ENCODE assay signal across 25 cellular contexts in genomic region chr20:40603057-40603651, GRCh38.
A peak's percentile ranks its signal among the peaks of the same experiment; 100 is the strongest.
DNase-seq lines count a peak whose midpoint lies in the region; ATAC-seq, FAIRE-seq and TF ChIP-seq lines count a peak whose summit lies in the region.
"Had no signal": no experiment of that assay in that cellular context is flagged by ENCODE, and none has a peak within 500 bp of the region (broad histone marks: within the 10 kb centered on the region; RNA-seq: fewer than 3 reads in every experiment).

No MANE protein-coding gene starts in this region.

- H3K18ac ChIP-seq in IMR-90 (ENCODE audit: low read depth, low read length) = no peak overlapping the region

- H4K91ac ChIP-seq in IMR-90 (ENCODE audit: insufficient read depth, low read depth, low read length) = no peak overlapping the region

- no peak overlapping the region for H3K4me2 ChIP-seq in HepG2 (ENCODE audit: low read depth, low read length)
- H3K4me2 ChIP-seq in IMR-90 (ENCODE audit: low read depth, low read length) = no peak overlapping the region
- H3K4me2 ChIP-seq: BLaER1 had no signal

- H4K20me1 ChIP-seq in HepG2 (ENCODE audit: insufficient read depth, low read length) (no peaks in the 10 kb centered on the region), IMR-90 (ENCODE audit: insufficient read depth, low read length) (no peaks in the 10 kb centered on the region)
- H4K20me1 ChIP-seq: BLaER1 had no signal

- H3K4me3 ChIP-seq in HepG2 (replicated peaks in 1 of 3; ENCODE audit: insufficient read depth in 1 of 3, low read depth in 2 of 3, low read length in 3 of 3) = no peak overlapping the region
- H3K4me3 ChIP-seq in right lobe of liver = no peak overlapping the region
- H3K4me3 ChIP-seq in IMR-90 (ENCODE audit: insufficient read depth, low read depth, low read length) = no peak overlapping the region
- H3K4me3 ChIP-seq in bronchial epithelial cell (ENCODE audit: low read depth, low read length) = no peak overlapping the region
- no peak overlapping the region for H3K4me3 ChIP-seq in HAP-1
- H3K4me3 ChIP-seq: BLaER1, GM12878 had no signal

- H3K9me3 ChIP-seq in HepG2 (ENCODE audit: low read length) (peaks cover 6% of the 10 kb centered on the region), right lobe of liver (no peaks in the 10 kb centered on the region), IMR-90 (ENCODE audit: control insufficient read depth, insufficient read depth, low read length) (no peaks in the 10 kb centered on the region), HAP-1 (no peaks in the 10 kb centered on the region)

- POLR2A ChIA-PET in HepG2 (lab: Yijun Ruan, JAX) (no interaction called here), IMR-90 (lab: Charles Lee; ENCODE audit: unreplicated experiment) (no interaction called here)

- H2BK5ac ChIP-seq in IMR-90 (ENCODE audit: low read depth, low read length, poor library complexity, severe bottlenecking) = no peak overlapping the region

- in situ Hi-C loops in HepG2 (cut with HindIII; ENCODE audit: extremely low pct_ligation_motif_present, low pct_unique_long_range_greater_than_20kb) = no loop called here
- in situ Hi-C loops in IMR-90 (cut with MboI; ENCODE audit: low sequenced_read_pairs) = no loop called here
- in situ Hi-C loops in HAP-1 (cut with MboI; ENCODE audit: low sequenced_read_pairs) = no loop called here

- no peak overlapping the region for H2BK15ac ChIP-seq in IMR-90 (ENCODE audit: low read depth, low read length)

- H3K9ac ChIP-seq in HepG2 (ENCODE audit: insufficient read depth, low read depth, low read length) (no peak overlapping the region), IMR-90 (ENCODE audit: low read depth, low read length) (no peak overlapping the region)
- H3K9ac ChIP-seq: BLaER1 had no signal

- no peaks in the 10 kb centered on the region for H3K79me1 ChIP-seq in IMR-90 (ENCODE audit: low read depth in 1 of 2, low read length in 2 of 2)

- intact Hi-C loops in HepG2 (cut with micrococcal nuclease; ENCODE audit: unreplicated experiment) = no loop called here
- intact Hi-C loops in right lobe of liver (cut with DNase I) = no loop called here
- intact Hi-C loops in IMR-90 (cut with micrococcal nuclease) = no loop called here

- no peak overlapping the region for H2AK9ac ChIP-seq in IMR-90 (replicated peaks; ENCODE audit: low read depth, low read length, poor library complexity)

- H2AFZ ChIP-seq in HepG2 (ENCODE audit: low read length) (no peak overlapping the region), IMR-90 (replicated peaks; ENCODE audit: low read length, poor library complexity) (no peak overlapping the region)

- no peaks in the 10 kb centered on the region for H3K79me2 ChIP-seq in HepG2 (ENCODE audit: insufficient read depth, low read length)

- H3K27me3 ChIP-seq in HepG2 (ENCODE audit: control insufficient read depth in 1 of 2, insufficient read depth in 2 of 2, low read length in 2 of 2) (no peaks in the 10 kb centered on the region), right lobe of liver (no peaks in the 10 kb centered on the region), IMR-90 (ENCODE audit: control insufficient read depth, insufficient read depth, low read length) (no peaks in the 10 kb centered on the region), bronchial epithelial cell (ENCODE audit: control insufficient read depth, insufficient read depth, low read length) (no peaks in the 10 kb centered on the region), HAP-1 (ENCODE audit: low read depth) (no peaks in the 10 kb centered on the region)
- H3K27me3 ChIP-seq: BE2C, BLaER1 had no signal

- BruUV-seq in HepG2 (replicated peaks; lab: Mats Ljungman, UMichigan) (no TSS peak), IMR-90 (replicated peaks; lab: Mats Ljungman, UMichigan) (no TSS peak)

- FAIRE-seq in HepG2 (lab: Jason Lieb, UNC) (no peak), bronchial epithelial cell (lab: Jason Lieb, UNC) (peak; percentile 32), HTR-8/SVneo (lab: Jason Lieb, UNC) (no peak)
- FAIRE-seq: GM12878, GM19239 had no signal

- TF ChIP-seq RAD21 in HepG2 (CRISPR knock-in tag; IDR thresholded peaks at IDR 0.05) (no peak), IMR-90 (IDR thresholded peaks at IDR 0.05; ENCODE audit: low read length) (no peak)

- no peak overlapping the region for H2BK120ac ChIP-seq in IMR-90 (ENCODE audit: low read depth, low read length)

- H3K27ac ChIP-seq in HepG2 (ENCODE audit: extremely low read length, insufficient read depth, low read length) = no peak overlapping the region
- no peak overlapping the region for H3K27ac ChIP-seq in right lobe of liver
- no peak overlapping the region for H3K27ac ChIP-seq in IMR-90 (ENCODE audit: insufficient read depth, low read length)
- H3K27ac ChIP-seq: 22Rv1, BLaER1 had no signal

- no peak overlapping the region for H3K23ac ChIP-seq in IMR-90 (ENCODE audit: low read depth, low read length)

- DNase-seq in HepG2 (ENCODE audit: low spot score) (no peak), right lobe of liver (no peak), IMR-90 (no peak), bronchial epithelial cell (ENCODE audit: low read depth) (no peak), HAP-1 (ENCODE audit: low spot score in 2 of 2) (no peak), MV-4-11 (lab: John Stamatoyannopoulos, UW) (no peak), HTR-8/SVneo (ENCODE audit: insufficient read length, low spot score) (no peak)
- DNase-seq: ACHN; BE2C; C1 segment of cervical spinal cord; CD4-positive, alpha-beta memory T cell; CD4-positive, CD25-positive, alpha-beta regulatory T cell; CD8-positive, alpha-beta memory T cell; COR-L47; DMS 273 treated with DMSO at 0.1 percent for 48 hours; DMS153; DMS53; DMS79; DND-41; EL; GDM1 had no signal

- H3K9me1 ChIP-seq in IMR-90 (ENCODE audit: insufficient read depth, low read length) = no peaks in the 10 kb centered on the region

- H3K4ac ChIP-seq in IMR-90 (ENCODE audit: low read depth, low read length) = no peak overlapping the region

- H3K36me3 ChIP-seq in HepG2 (replicated peaks in 1 of 2; ENCODE audit: control insufficient read depth in 1 of 2, insufficient read depth in 2 of 2, low read length in 2 of 2) = no peaks in the 10 kb centered on the region
- H3K36me3 ChIP-seq in right lobe of liver = no peaks in the 10 kb centered on the region
- no peaks in the 10 kb centered on the region for H3K36me3 ChIP-seq in IMR-90 (ENCODE audit: control insufficient read depth, insufficient read depth, low read length)
- no peaks in the 10 kb centered on the region for H3K36me3 ChIP-seq in bronchial epithelial cell (ENCODE audit: control insufficient read depth, insufficient read depth, low read length)
- no peaks in the 10 kb centered on the region for H3K36me3 ChIP-seq in HAP-1 (replicated peaks)
- H3K36me3 ChIP-seq: BE2C, BLaER1 had no signal

- H3K56ac ChIP-seq in IMR-90 (ENCODE audit: extremely low read depth, insufficient read depth, low read length) = no peak overlapping the region

- ATAC-seq in HepG2 = no peak
- no peak for ATAC-seq in right lobe of liver
- ATAC-seq in IMR-90 (ENCODE audit: low read depth) = no peak
- ATAC-seq: GM12878 had no signal

- H4K8ac ChIP-seq in IMR-90 (ENCODE audit: low read depth in 2 of 2, low read length in 2 of 2) = no peak overlapping the region

- 37% methylated on average over 3 of the region's 3 CpGs for WGBS in HepG2 (ENCODE audit: low lambda C conversion rate)
- 63% methylated on average over 3 of the region's 3 CpGs for WGBS in right lobe of liver (ENCODE audit: insufficient coverage, low coverage, low lambda C conversion rate, missing lambda C conversion rate)
- WGBS in IMR-90 (ENCODE audit: extremely low coverage in 2 of 2, insufficient read length in 1 of 2), 2 experiments = 53% methylated on average over 2 of the region's 3 CpGs; no CpG with 5 or more reads in 1 of the 2 experiments

- TF ChIP-seq EP300 in HepG2 (IDR thresholded peaks at IDR 0.05; ENCODE audit: low read depth in 2 of 2, low read length in 2 of 2) = no peak
- TF ChIP-seq EP300 in HepG2 (CRISPR knock-in tag; IDR thresholded peaks at IDR 0.05; ENCODE audit: borderline replicate concordance) = no peak

- CTCF ChIA-PET in HepG2 (lab: Yijun Ruan, JAX; ENCODE audit: low intra/inter-chr PET ratio, low total read pairs) (no interaction called here), IMR-90 (lab: Yijun Ruan, JAX) (no interaction called here)

- dilution Hi-C loops in IMR-90 (cut with HindIII; ENCODE audit: low sequenced_read_pairs, unreplicated experiment) = no loop called here

- no peak overlapping the region for H3K14ac ChIP-seq in IMR-90 (replicated peaks; ENCODE audit: low read depth, low read length)

- TF ChIP-seq CTCF in HepG2 (CRISPR knock-in tag; IDR thresholded peaks at IDR 0.05) (no peak), right lobe of liver (IDR thresholded peaks at IDR 0.05) (no peak), IMR-90 (conservative IDR thresholded peaks at IDR 0.05; ENCODE audit: low read depth, low read length) (no peak), bronchial epithelial cell (IDR thresholded peaks at IDR 0.05; ENCODE audit: insufficient read depth, low read length, severe bottlenecking) (no peak)

- TF ChIP-seq POLR2A in HepG2 (IDR thresholded peaks at IDR 0.05; ENCODE audit: insufficient read depth in 1 of 2, low read depth in 2 of 2, low read length in 2 of 2) (no peak), right lobe of liver (IDR thresholded peaks at IDR 0.05) (no peak), IMR-90 (IDR thresholded peaks at IDR 0.05; ENCODE audit: low read depth, low read length) (no peak)

- H2AK5ac ChIP-seq in IMR-90 (ENCODE audit: low read depth, low read length) = no peak overlapping the region

- H4K5ac ChIP-seq in IMR-90 (ENCODE audit: low read depth, low read length) = no peak overlapping the region

- H2BK20ac ChIP-seq in IMR-90 (ENCODE audit: low read depth, low read length) = no peak overlapping the region

- H3K4me1 ChIP-seq in HepG2 (ENCODE audit: insufficient read depth, low read length) = no peaks in the 10 kb centered on the region
- H3K4me1 ChIP-seq in right lobe of liver = no peaks in the 10 kb centered on the region
- no peaks in the 10 kb centered on the region for H3K4me1 ChIP-seq in IMR-90 (ENCODE audit: control insufficient read depth, insufficient read depth, low read length)
- H3K4me1 ChIP-seq in HAP-1 = no peaks in the 10 kb centered on the region
- H3K4me1 ChIP-seq: BE2C, BLaER1 had no signal

TF ChIP-seq in IMR-90, 13 proteins besides CTCF, POLR2A, EP300 and RAD21:
- TF ChIP-seq MAFK (IDR thresholded peaks at IDR 0.05; ENCODE audit: low read depth, low read length) (0 out of 2 replicates have a peak, but pooled peaks have one; percentile 45), USF2 (IDR thresholded peaks at IDR 0.05; ENCODE audit: low read depth, low read length) (no peak)
